In genomic region chr12:24045816-24046257, GRCh38 we compare ENCODE assay signal across 13 cellular contexts.
DNase-seq lines count a peak whose midpoint lies in the region; TF ChIP-seq lines count a peak whose summit lies in the region.
"Had no signal": no experiment of that assay in that cellular context is flagged by ENCODE, and none has a peak within 500 bp of the region (broad histone marks: within the 10 kb centered on the region; RNA-seq: fewer than 3 reads in every experiment).

No MANE protein-coding gene starts in this region.

- CTCF ChIA-PET in HEK293T (lab: Yijun Ruan, JAX) = no interaction called here

- POLR2A ChIA-PET in HEK293T (lab: Yijun Ruan, JAX) = no interaction called here

- H3K23ac ChIP-seq in mesenchymal stem cell (ENCODE audit: low read length in 2 of 2) = no peak overlapping the region

- no peaks in the 10 kb centered on the region for H3K79me1 ChIP-seq in mesenchymal stem cell (replicated peaks; ENCODE audit: low read length, poor library complexity, severe bottlenecking)

- no peak overlapping the region for H4K91ac ChIP-seq in mesenchymal stem cell (ENCODE audit: low read length)

- no peaks in the 10 kb centered on the region for H3K36me3 ChIP-seq in BLaER1 treated with 17β-estradiol and CSF1 and Interleukin-3, amounts not matched to agents 10 nM and 100 nM
- H3K36me3 ChIP-seq in mesenchymal stem cell (ENCODE audit: control insufficient read depth in 1 of 2, insufficient read depth in 2 of 2, low read depth in 1 of 2, low read length in 2 of 2) = no peaks in the 10 kb centered on the region
- H3K36me3 ChIP-seq: gastroesophageal sphincter had no signal

- no peak overlapping the region for H2BK15ac ChIP-seq in mesenchymal stem cell (ENCODE audit: low read depth, poor library complexity, severe bottlenecking)

- H3K4ac ChIP-seq in mesenchymal stem cell (ENCODE audit: low read depth in 1 of 2, low read length in 2 of 2) = no peak overlapping the region

- peak overlapping the region; percentile 48 to 81 (median 64); a peak in 20 of 22 replicates for H3K4me2 ChIP-seq in BLaER1 treated with 17β-estradiol and CSF1 and Interleukin-3, amounts not matched to agents 10 nM and 100 nM
- no peak overlapping the region for H3K4me2 ChIP-seq in mesenchymal stem cell (ENCODE audit: low read length, poor library complexity, severe bottlenecking)

- no peak overlapping the region for H3K9ac ChIP-seq in BLaER1 treated with 17β-estradiol and CSF1 and Interleukin-3, amounts not matched to agents 10 nM and 100 nM
- H3K9ac ChIP-seq in mesenchymal stem cell (ENCODE audit: low read length) = no peak overlapping the region

- H3K9me3 ChIP-seq in BLaER1 treated with 17β-estradiol and CSF1 and Interleukin-3, amounts not matched to agents 10 nM and 100 nM (replicated peaks in 1 of 11) = peaks cover 15 to 26% (median 18%) of the 10 kb centered on the region in 11 experiments; a peak in 21 of 22 replicates
- H3K9me3 ChIP-seq in mesenchymal stem cell (ENCODE audit: control insufficient read depth, low read length) = peaks cover 14% of the 10 kb centered on the region
- H3K9me3 ChIP-seq: gastroesophageal sphincter had no signal

- H3K18ac ChIP-seq in mesenchymal stem cell (ENCODE audit: low read depth in 1 of 2, low read length in 2 of 2) = no peak overlapping the region

- H3K4me1 ChIP-seq in BLaER1 treated with 17β-estradiol and CSF1 and Interleukin-3, amounts not matched to agents 10 nM and 100 nM = peaks cover 8 to 38% (median 30%) of the 10 kb centered on the region in 10 experiments
- H3K4me1 ChIP-seq in mesenchymal stem cell (ENCODE audit: control insufficient read depth, insufficient read depth, low read depth, low read length) = no peaks in the 10 kb centered on the region
- H3K4me1 ChIP-seq: gastroesophageal sphincter had no signal

- H2BK120ac ChIP-seq in mesenchymal stem cell (ENCODE audit: low read depth, low read length) = no peak overlapping the region

- no peak overlapping the region for H4K8ac ChIP-seq in mesenchymal stem cell (ENCODE audit: low read length)

- no peak overlapping the region for H3K4me3 ChIP-seq in BLaER1 treated with 17β-estradiol and CSF1 and Interleukin-3, amounts not matched to agents 10 nM and 100 nM
- H3K4me3 ChIP-seq in choroid plexus epithelial cell (ENCODE audit: low read depth, low read length) (no peak overlapping the region), mesenchymal stem cell (ENCODE audit: insufficient read depth in 1 of 2, low read depth in 1 of 2, low read length in 2 of 2) (no peak overlapping the region)
- H3K4me3 ChIP-seq: gastroesophageal sphincter had no signal

- peak; percentile 32 for DNase-seq in NCI-H69 (lab: John Stamatoyannopoulos, UW)
- DNase-seq in choroid plexus epithelial cell (ENCODE audit: low read depth) = peak; percentile 93
- peak; percentile 83 for DNase-seq in mesenchymal stem cell
- DNase-seq in activated effector memory CD4-positive, alpha-beta T cell treated with Interleukin-2 at 50 U/mL for 16 hours = no peak
- DNase-seq in activated CD4-positive, alpha-beta T cell treated with anti-CD3 and anti-CD28 coated beads, Interleukin-2, amount 50 U/mL, for 1 hour = no peak
- DNase-seq in DMS53 treated with DMSO at 0.1 percent for 48 hours (lab: John Stamatoyannopoulos, UW; ENCODE audit: unreplicated experiment) = no peak
- no peak for DNase-seq in HEK293T (ENCODE audit: extremely low spot score)
- DNase-seq: activated T-cell treated with anti-CD3 and anti-CD28 coated beads for 4 hours, cerebellar nuclear complex, HFFc6, NCI-H1105 had no signal

- 2% methylated on average over 5 of the region's 5 CpGs for WGBS in mesenchymal stem cell

- no peak overlapping the region for H2AFZ ChIP-seq in mesenchymal stem cell (ENCODE audit: low read depth, low read length)

- no peak overlapping the region for H2BK12ac ChIP-seq in mesenchymal stem cell (ENCODE audit: low read length in 2 of 2)

- H2BK5ac ChIP-seq in mesenchymal stem cell (ENCODE audit: low read depth, low read length, poor library complexity, severe bottlenecking) = no peak overlapping the region

- no peak overlapping the region for H3K14ac ChIP-seq in mesenchymal stem cell (ENCODE audit: low read length in 2 of 2)

- H3K27me3 ChIP-seq in BLaER1 treated with 17β-estradiol and CSF1 and Interleukin-3, amounts not matched to agents 10 nM and 100 nM = no peaks in the 10 kb centered on the region
- H3K27me3 ChIP-seq in mesenchymal stem cell (ENCODE audit: control insufficient read depth in 1 of 2, insufficient read depth in 1 of 2, low read length in 2 of 2) = no peaks in the 10 kb centered on the region
- H3K27me3 ChIP-seq: gastroesophageal sphincter had no signal

- H3K27ac ChIP-seq in BLaER1 treated with 17β-estradiol and CSF1 and Interleukin-3, amounts not matched to agents 10 nM and 100 nM = peak overlapping the region in 6 of 11 experiments; percentile 7 to 55 (median 32); a peak in 6 of 22 replicates
- H3K27ac ChIP-seq in mesenchymal stem cell (ENCODE audit: low read length, poor library complexity, severe bottlenecking) = no peak overlapping the region
- H3K27ac ChIP-seq: gastroesophageal sphincter had no signal

- no peaks in the 10 kb centered on the region for H4K20me1 ChIP-seq in BLaER1 treated with 17β-estradiol and CSF1 and Interleukin-3, amounts not matched to agents 10 nM and 100 nM

- H2AK5ac ChIP-seq in mesenchymal stem cell (ENCODE audit: low read length, severe bottlenecking) = no peak overlapping the region

- TF ChIP-seq CTCF in choroid plexus epithelial cell (conservative IDR thresholded peaks at IDR 0.05; ENCODE audit: low read depth, low read length) = no peak

TF ChIP-seq in HEK293T, 16 proteins besides CTCF, POLR2A, EP300 and RAD21:
- TF ChIP-seq FOXA1 (IDR thresholded peaks at IDR 0.05) = no peak
- TF ChIP-seq ARNT (IDR thresholded peaks at IDR 0.05) = no peak
- no peak for TF ChIP-seq NFRKB (IDR thresholded peaks at IDR 0.05)
- TF ChIP-seq CTBP1 (IDR thresholded peaks at IDR 0.05; ENCODE audit: borderline replicate concordance) = no peak
- no peak for TF ChIP-seq HDGF (IDR thresholded peaks at IDR 0.05; ENCODE audit: borderline replicate concordance)

Comparison
In these comparisons a context has a peak if more than half of its experiments do, and no peak if none do; other contexts are left out.
1. DNase-seq: peak in NCI-H69 (single experiment), choroid plexus epithelial cell (single experiment) and mesenchymal stem cell (single experiment); none in activated effector memory CD4-positive, alpha-beta T cell treated with Interleukin-2 at 50 U/mL for 16 hours (single experiment), activated CD4-positive, alpha-beta T cell treated with anti-CD3 and anti-CD28 coated beads, Interleukin-2, amount 50 U/mL, for 1 hour (single experiment), DMS53 treated with DMSO at 0.1 percent for 48 hours (single experiment) and HEK293T (single experiment).